In genomic region chr15:74897300-74897701, GRCh38 we compare ENCODE assay signal across 18 cellular contexts. TPM values are rescaled to one million over a fixed set of nuclear protein-coding genes. Genes with fewer than 3 reads are reported as not detected.
DNase-seq lines count a peak whose midpoint lies in the region; ATAC-seq, FAIRE-seq and TF ChIP-seq lines count a peak whose summit lies in the region.
"Had no signal": no experiment of that assay in that cellular context is flagged by ENCODE, and none has a peak within 500 bp of the region (broad histone marks: within the 10 kb centered on the region; RNA-seq: fewer than 3 reads in every experiment).

No MANE protein-coding gene starts in this region.

- TF ChIP-seq POLR2A in HCT116 (IDR thresholded peaks at IDR 0.05; ENCODE audit: borderline replicate concordance, extremely low read depth, insufficient read depth, insufficient read length) (no peak), heart left ventricle (IDR thresholded peaks at IDR 0.05) (no peak)

- no peak overlapping the region for H3K4me2 ChIP-seq in HCT116 (ENCODE audit: low read length)
- H3K4me2 ChIP-seq: PC-9 had no signal

- POLR2A ChIA-PET in HCT116 (lab: Charles Lee), result interaction anchor here (1.9 kb wide), 1 partner anchor 9 kb away, joined by 6 read pairs; the partner anchor contains the start of gene FAM219B

- H3K27ac ChIP-seq in 22Rv1 (0 out of 2 replicates have a peak overlapping the region, but pooled peaks have one; percentile 12), HCT116 (ENCODE audit: low read depth, low read length) (no peak overlapping the region), heart left ventricle (peak overlapping the region in 6 of 12 donors; percentile 13 to 54 (median 30))
- H3K27ac ChIP-seq: GM23248, PC-9 had no signal

- H3K36me3 ChIP-seq in HCT116 (ENCODE audit: control insufficient read depth in 1 of 2, insufficient read depth in 2 of 2, low read length in 2 of 2) (peaks cover 10 to 37% of the 10 kb centered on the region in 2 experiments; a peak in 3 of 4 replicates), heart left ventricle (peaks cover 2 to 80% (median 59%) of the 10 kb centered on the region in 9 donors)

- RAD21 ChIA-PET in HCT116 (lab: Charles Lee; ENCODE audit: low non-redundant PET in 1 of 2, low total read pairs in 2 of 2, uncharacterized antibody in 2 of 2, unreplicated experiment in 2 of 2), result no interaction called here

- CTCF ChIA-PET in HCT116 (lab: Charles Lee), result no interaction called here

- DNase-seq in HCT116 (ENCODE audit: low read depth, low spot score) (no peak), heart left ventricle (peak in 3 of 5 donors; percentile 23 to 59 (median 27)), GM19239 (ENCODE audit: insufficient read length, low spot score) (no peak)
- DNase-seq: activated CD4-positive, alpha-beta T cell treated with anti-CD3 and anti-CD28 coated beads for 4 hours; activated CD8-positive, alpha-beta memory T cell treated with anti-CD3 and anti-CD28 coated beads, Interleukin-2, amount 50 U/mL, for 48 hours; activated naive CD4-positive, alpha-beta T cell treated with Interleukin-2 at 50 U/mL for 16 hours; DND-41; GM23248; mammary epithelial cell; natural killer cell; NCI-H774; PC-9; stimulated activated CD4-positive, alpha-beta T cell treated with anti-CD3 and anti-CD28 coated beads, Interleukin-4, amount 100 ng/mL, for 1 hour had no signal

- no peaks in the 10 kb centered on the region for H3K79me2 ChIP-seq in HCT116 (ENCODE audit: insufficient read depth, low read length)

- H3K4me3 ChIP-seq in HCT116 (replicated peaks in 1 of 2; ENCODE audit: low read depth in 1 of 2, low read length in 2 of 2), result no peak overlapping the region
- no peak overlapping the region for H3K4me3 ChIP-seq in heart left ventricle
- H3K4me3 ChIP-seq: GM23248, PC-9 had no signal

- ATAC-seq in HCT116 (no peak), heart left ventricle (peak; percentile 57 to 74 (median 63)), GM19324 (IDR thresholded peaks at IDR 0.05; ENCODE audit: low FRiP score, unreplicated experiment) (no peak), HG03439 (IDR thresholded peaks at IDR 0.05; ENCODE audit: unreplicated experiment) (no peak)
- ATAC-seq: natural killer cell had no signal

- BruUV-seq in HCT116 (replicated peaks; lab: Mats Ljungman, UMichigan), result no TSS peak

- no peaks in the 10 kb centered on the region for H3K27me3 ChIP-seq in HCT116 (ENCODE audit: insufficient read depth, low read length)
- H3K27me3 ChIP-seq in heart left ventricle, result no peaks in the 10 kb centered on the region

- WGBS in heart left ventricle, 4 donors, result 49 to 66% (median 60%) methylated on average over 3 to 6 of the region's 6 CpGs

- no peak for FAIRE-seq in GM19239 (lab: Jason Lieb, UNC)
- FAIRE-seq: colon, urothelium cell line had no signal

- H3K9me2 ChIP-seq in HCT116 (ENCODE audit: insufficient read depth), result no peaks in the 10 kb centered on the region

- no peak for TF ChIP-seq CTCF in 22Rv1 (IDR thresholded peaks at IDR 0.05)
- TF ChIP-seq CTCF in HCT116 (IDR thresholded peaks at IDR 0.05 in 2 of 3, conservative IDR thresholded peaks at IDR 0.05 in 1 of 3; ENCODE audit: borderline replicate concordance in 1 of 3, insufficient read depth in 1 of 3, low read depth in 2 of 3, low read length in 2 of 3), result no peak
- TF ChIP-seq CTCF in heart left ventricle (IDR thresholded peaks at IDR 0.05), result no peak

- no peaks in the 10 kb centered on the region; the same call in 1 of the 2 replicates for H4K20me1 ChIP-seq in HCT116 (ENCODE audit: insufficient read depth)

- H3K9me3 ChIP-seq in HCT116 (ENCODE audit: control insufficient read depth in 1 of 2, insufficient read depth in 1 of 2, low read depth in 1 of 2, low read length in 2 of 2) (no peaks in the 10 kb centered on the region), heart left ventricle (no peaks in the 10 kb centered on the region)

- intact Hi-C loops in HCT116 (cut with micrococcal nuclease), result no loop called here
- intact Hi-C loops in heart left ventricle (cut with DNase I), result loop anchor here in 2 of 10 donors (5.0 to 10.0 kb wide), 2 partner anchors 52 to 115 kb away; partner anchors contain the start of genes CSK (in 1 of the 2) and ULK3 (in 1 of the 2)

- TF ChIP-seq RAD21 in HCT116 (IDR thresholded peaks at IDR 0.05; ENCODE audit: low read depth), result no peak

- H3K4me1 ChIP-seq in HCT116 (ENCODE audit: control insufficient read depth in 1 of 2, insufficient read depth in 2 of 2, low read length in 2 of 2), result peaks cover 5 to 14% of the 10 kb centered on the region in 2 experiments; a peak in 3 of 4 replicates
- peaks cover 0 to 44% (median 15%) of the 10 kb centered on the region in 12 donors for H3K4me1 ChIP-seq in heart left ventricle

- H2AFZ ChIP-seq in HCT116 (ENCODE audit: low read depth, low read length, poor library complexity, severe bottlenecking), result no peak overlapping the region
- H2AFZ ChIP-seq: GM23248, PC-9 had no signal

- no peak overlapping the region for H3K9ac ChIP-seq in HCT116 (ENCODE audit: low read length)
- H3K9ac ChIP-seq: GM23248 had no signal

TF ChIP-seq in HCT116, 20 proteins besides CTCF, POLR2A, EP300 and RAD21:
- TF ChIP-seq POLR2AphosphoS5 (IDR thresholded peaks at IDR 0.05; ENCODE audit: low read depth, low read length), result peak; percentile 13; the same call in 1 of the 2 replicates
- no peak for TF ChIP-seq SRF (IDR thresholded peaks at IDR 0.05; ENCODE audit: low read depth)
- 0 out of 2 replicates have a peak, but pooled peaks have one; percentile 5 for TF ChIP-seq JUND (IDR thresholded peaks at IDR 0.05)

RNA-seq across cellular contexts. Expression of gene MPI, which starts 7.5 kb away (rescaled TPM):
- total RNA-seq in HCT116 (2021; ENCODE audit: unreplicated experiment), result 49.7 TPM
- 80.3 and 100 TPM in 2 replicates for polyA plus RNA-seq in HCT116 (2012)
- 10 to 100 TPM; 22.4 to 85.7 (median 59.3) TPM for total RNA-seq in heart left ventricle
- polyA plus RNA-seq in heart left ventricle, result 10 to 100 TPM; 28.9 to 44.2 TPM

RNA-seq across cellular contexts. Expression of gene FAM219B, which starts 9.3 kb away (rescaled TPM):
- 64.3 TPM for total RNA-seq in HCT116 (2021; ENCODE audit: unreplicated experiment)
- 27.5 and 35.6 TPM in 2 replicates for polyA plus RNA-seq in HCT116 (2012)
- 100 to 1,000 TPM in 3 of 9 donors, 10 to 100 TPM in 6; 37.0 to 110 (median 88.8) TPM for total RNA-seq in heart left ventricle
- polyA plus RNA-seq in heart left ventricle, result 10 to 100 TPM; 31.3 to 39.0 TPM

RNA-seq across cellular contexts. Expression of gene SCAMP2, which starts 24.1 kb away (rescaled TPM):
- total RNA-seq in HCT116 (2021; ENCODE audit: unreplicated experiment) (55.8 TPM), heart left ventricle (10 to 100 TPM; 34.9 to 84.8 (median 46.0) TPM)
- 58.1 and 68.0 TPM in 2 replicates for polyA plus RNA-seq in HCT116 (2012)
- 10 to 100 TPM; 25.1 to 90.5 TPM for polyA plus RNA-seq in heart left ventricle

RNA-seq across cellular contexts. Expression of gene COX5A, which starts 40.6 kb away (rescaled TPM):
- total RNA-seq in HCT116 (2021; ENCODE audit: unreplicated experiment) (307 TPM), heart left ventricle (1,000 to 10,000 TPM in 5 of 9 donors, 100 to 1,000 TPM in 4; 754 to 1,537 (median 1,120) TPM)
- polyA plus RNA-seq in HCT116 (2012), result 290 and 419 TPM in 2 replicates
- polyA plus RNA-seq in heart left ventricle, result 1,000 to 10,000 TPM; 1,480 to 2,918 TPM

RNA-seq across cellular contexts. Expression of gene ULK3, which starts 54.3 kb away (rescaled TPM):
- total RNA-seq in HCT116 (2021; ENCODE audit: unreplicated experiment), result 48.4 TPM
- polyA plus RNA-seq in HCT116 (2012), result 39.5 and 45.9 TPM in 2 replicates
- total RNA-seq in heart left ventricle, result 10 to 100 TPM; 22.6 to 39.3 (median 29.5) TPM
- 10 to 100 TPM; 28.0 to 29.3 TPM for polyA plus RNA-seq in heart left ventricle

Comparison
In these comparisons a context has a peak if more than half of its experiments do, and no peak if none do; other contexts are left out.
1. ATAC-seq: peak in heart left ventricle (4 of 4); none in HCT116 (single experiment), GM19324 (single experiment) and HG03439 (single experiment).
2. DNase-seq: peak in heart left ventricle (3 of 5); none in HCT116 (single experiment) and GM19239 (single experiment).